In genomic region chr4:1300466-1301455, GRCh38 we compare ENCODE assay signal across 7 cellular contexts. TPM values are rescaled to one million over a fixed set of nuclear protein-coding genes. Genes with fewer than 3 reads are reported as not detected.
DNase-seq lines count a peak whose midpoint lies in the region; ATAC-seq and TF ChIP-seq lines count a peak whose summit lies in the region.

No MANE protein-coding gene starts in this region.

- H3K4me2 ChIP-seq in smooth muscle cell: peak overlapping the region; percentile 79

- intact Hi-C loops in left ventricle myocardium inferior (cut with micrococcal nuclease): no loop called here

- peaks cover 51% of the 10 kb centered on the region for H3K36me3 Mint-ChIP-seq in activated naive CD4-positive, alpha-beta T cell treated with anti-CD3 and anti-CD28 coated beads, Interleukin-2, amount 10 ng/mL, durations not matched to agents 7 days and 5 days
- H3K36me3 Mint-ChIP-seq in stimulated activated naive B cell treated with anti-CD40 and anti-IgM and Interleukin-4, amounts not matched to agents 10 μg/mL and 1 μg/mL and 100 μg/mL, for 72 hours: peaks cover 46 to 63% of the 10 kb centered on the region in 2 donors

- no peak overlapping the region for H3K4me3 Mint-ChIP-seq in activated naive CD4-positive, alpha-beta T cell treated with anti-CD3 and anti-CD28 coated beads, Interleukin-2, amount 10 ng/mL, durations not matched to agents 7 days and 5 days
- no peak overlapping the region for H3K4me3 Mint-ChIP-seq in stimulated activated naive B cell treated with anti-CD40 and anti-IgM and Interleukin-4, amounts not matched to agents 10 μg/mL and 1 μg/mL and 100 μg/mL, for 72 hours

- H3K27me3 ChIP-seq in left ventricle myocardium inferior (ENCODE audit: low read depth): no peaks in the 10 kb centered on the region
- no peaks in the 10 kb centered on the region for H3K27me3 ChIP-seq in smooth muscle cell (ENCODE audit: low read depth)

- TF ChIP-seq CTCF in left ventricle myocardium inferior (IDR thresholded peaks at IDR 0.05; ENCODE audit: borderline replicate concordance) (no peak), smooth muscle cell (IDR thresholded peaks at IDR 0.05; ENCODE audit: borderline replicate concordance, insufficient read depth, poor library complexity, severe bottlenecking) (no peak)

- H3K9me3 ChIP-seq in left ventricle myocardium inferior (replicated peaks) (no peaks in the 10 kb centered on the region), smooth muscle cell (replicated peaks; ENCODE audit: low read depth) (no peaks in the 10 kb centered on the region)

- H3K79me2 ChIP-seq in smooth muscle cell (ENCODE audit: low read depth): peaks cover 93% of the 10 kb centered on the region

- H3F3A ChIP-seq in smooth muscle cell (ENCODE audit: low read depth): peaks cover 26% of the 10 kb centered on the region

- H3K36me3 ChIP-seq in left ventricle myocardium inferior (peaks cover 48% of the 10 kb centered on the region), smooth muscle cell (ENCODE audit: low read depth) (no peaks in the 10 kb centered on the region)

- CTCF ChIA-PET in activated naive CD4-positive, alpha-beta T cell treated with anti-CD3 and anti-CD28 coated beads, Interleukin-2, amount 10 ng/mL, durations not matched to agents 7 days and 5 days (lab: Charles Lee): interaction anchor here (1.5 kb wide), 1 partner anchor 10 kb away, joined by 4 read pairs; no protein-coding TSS in a partner anchor

- no peaks in the 10 kb centered on the region for H3K27me3 Mint-ChIP-seq in activated naive CD4-positive, alpha-beta T cell treated with anti-CD3 and anti-CD28 coated beads, Interleukin-2, amount 10 ng/mL, durations not matched to agents 7 days and 5 days
- no peaks in the 10 kb centered on the region for H3K27me3 Mint-ChIP-seq in stimulated activated naive B cell treated with anti-CD40 and anti-IgM and Interleukin-4, amounts not matched to agents 10 μg/mL and 1 μg/mL and 100 μg/mL, for 72 hours

- DNase-seq in M059J (ENCODE audit: low read depth): peak; percentile 12
- peak; percentile 34 for DNase-seq in activated naive CD4-positive, alpha-beta T cell treated with anti-CD3 and anti-CD28 coated beads, Interleukin-2, amount 10 ng/mL, durations not matched to agents 7 days and 5 days
- DNase-seq in left ventricle myocardium inferior: no peak
- no peak for DNase-seq in smooth muscle cell (lab: John Stamatoyannopoulos, UW; ENCODE audit: unreplicated experiment)
- no peak for DNase-seq in NCI-H82 (lab: John Stamatoyannopoulos, UW)
- no peak for DNase-seq in stimulated activated naive B cell treated with anti-CD40 and anti-IgM and Interleukin-4, amounts not matched to agents 10 μg/mL and 1 μg/mL and 100 μg/mL, for 72 hours

- H2AFZ ChIP-seq in smooth muscle cell (ENCODE audit: low read depth): no peak overlapping the region

- H3K27ac Mint-ChIP-seq in activated naive CD4-positive, alpha-beta T cell treated with anti-CD3 and anti-CD28 coated beads, Interleukin-2, amount 10 ng/mL, durations not matched to agents 7 days and 5 days: peak overlapping the region; percentile 62
- H3K27ac Mint-ChIP-seq in stimulated activated naive B cell treated with anti-CD40 and anti-IgM and Interleukin-4, amounts not matched to agents 10 μg/mL and 1 μg/mL and 100 μg/mL, for 72 hours: no peak overlapping the region

- H3K4me1 ChIP-seq in left ventricle myocardium inferior (peaks cover 43% of the 10 kb centered on the region), smooth muscle cell (ENCODE audit: low read depth) (peaks cover 3% of the 10 kb centered on the region)

- H3K9me3 Mint-ChIP-seq in activated naive CD4-positive, alpha-beta T cell treated with anti-CD3 and anti-CD28 coated beads, Interleukin-2, amount 10 ng/mL, durations not matched to agents 7 days and 5 days: no peaks in the 10 kb centered on the region
- no peaks in the 10 kb centered on the region for H3K9me3 Mint-ChIP-seq in stimulated activated naive B cell treated with anti-CD40 and anti-IgM and Interleukin-4, amounts not matched to agents 10 μg/mL and 1 μg/mL and 100 μg/mL, for 72 hours

- peaks cover 94% of the 10 kb centered on the region for H4K20me1 ChIP-seq in smooth muscle cell (ENCODE audit: low read depth)

- peaks cover 27% of the 10 kb centered on the region for H3K4me1 Mint-ChIP-seq in activated naive CD4-positive, alpha-beta T cell treated with anti-CD3 and anti-CD28 coated beads, Interleukin-2, amount 10 ng/mL, durations not matched to agents 7 days and 5 days
- peaks cover 29 to 51% of the 10 kb centered on the region in 2 donors for H3K4me1 Mint-ChIP-seq in stimulated activated naive B cell treated with anti-CD40 and anti-IgM and Interleukin-4, amounts not matched to agents 10 μg/mL and 1 μg/mL and 100 μg/mL, for 72 hours

- no peak for ATAC-seq in HG03460 (IDR thresholded peaks at IDR 0.05; ENCODE audit: unreplicated experiment)
- ATAC-seq in stimulated activated naive B cell treated with anti-CD40 and anti-IgM and Interleukin-4, amounts not matched to agents 10 μg/mL and 1 μg/mL and 100 μg/mL, for 72 hours (replicated peaks): no peak

- H3K27ac ChIP-seq in left ventricle myocardium inferior (replicated peaks) (peak overlapping the region; percentile 46), smooth muscle cell (ENCODE audit: low read depth) (peak overlapping the region; percentile 92)

- no peak overlapping the region for H3K9ac ChIP-seq in smooth muscle cell (ENCODE audit: low read depth)

- H3K4me3 ChIP-seq in left ventricle myocardium inferior: no peak overlapping the region
- no peak overlapping the region for H3K4me3 ChIP-seq in smooth muscle cell

- WGBS in smooth muscle cell (ENCODE audit: low lambda C conversion rate): 66% methylated on average over 40 of the region's 40 CpGs

RNA-seq across cellular contexts. Expression of gene MAEA, which starts 11.1 kb away (rescaled TPM):
- 44.4 and 75.0 TPM in 2 replicates for total RNA-seq in M059J (2014; rRNA removed; shearing (Covaris generic))
- total RNA-seq in left ventricle myocardium inferior (49.5 TPM), smooth muscle cell (40.8 and 48.2 TPM in 2 replicates)
- 48.0 and 60.9 TPM in 2 replicates for polyA plus RNA-seq in smooth muscle cell

RNA-seq across cellular contexts. Expression of gene UVSSA, which starts 46.2 kb away (rescaled TPM):
- 1.5 and 3.9 TPM in 2 replicates for total RNA-seq in M059J (2014; rRNA removed; shearing (Covaris generic))
- total RNA-seq in left ventricle myocardium inferior: 5.9 TPM
- 6.6 and 9.0 TPM in 2 replicates for total RNA-seq in smooth muscle cell
- 13.0 and 14.9 TPM in 2 replicates for polyA plus RNA-seq in smooth muscle cell

RNA-seq across cellular contexts. Expression of gene CTBP1, which starts 51.8 kb away (rescaled TPM):
- 101 and 166 TPM in 2 replicates for total RNA-seq in M059J (2014; rRNA removed; shearing (Covaris generic))
- total RNA-seq in left ventricle myocardium inferior (112 TPM), smooth muscle cell (59.1 and 76.9 TPM in 2 replicates)
- polyA plus RNA-seq in smooth muscle cell: 132 and 135 TPM in 2 replicates

Comparison
In these comparisons a context has a peak if more than half of its experiments do, and no peak if none do; other contexts are left out.
1. DNase-seq: peak in M059J (single experiment) and activated naive CD4-positive, alpha-beta T cell treated with anti-CD3 and anti-CD28 coated beads, Interleukin-2, amount 10 ng/mL, durations not matched to agents 7 days and 5 days (single experiment); none in left ventricle myocardium inferior (single experiment), smooth muscle cell (single experiment), NCI-H82 (single experiment) and stimulated activated naive B cell treated with anti-CD40 and anti-IgM and Interleukin-4, amounts not matched to agents 10 μg/mL and 1 μg/mL and 100 μg/mL, for 72 hours (single experiment).